Comparison of ENCODE assay signal across 15 cellular contexts in the genomic region with DNA sequence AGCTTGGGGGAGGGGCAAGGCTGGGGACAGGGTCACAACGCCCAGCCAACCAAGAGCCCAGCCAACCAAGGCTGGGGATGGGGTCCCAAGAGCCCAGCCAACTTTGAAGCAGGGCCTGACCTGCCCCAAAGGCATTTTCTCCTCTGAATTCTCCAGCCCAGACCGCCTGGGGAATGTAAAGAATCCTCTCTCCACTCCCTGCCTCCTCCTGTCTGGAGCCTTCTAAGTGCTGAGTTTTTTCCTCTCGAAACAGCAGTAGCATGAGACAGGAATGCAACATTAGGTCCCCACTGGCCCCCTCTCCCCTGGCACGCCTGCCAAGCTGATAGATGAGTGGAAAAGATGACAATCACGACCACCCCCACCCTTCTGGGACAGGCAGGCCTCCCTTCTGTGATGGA. TPM values are rescaled to one million over a fixed set of nuclear protein-coding genes. Genes with fewer than 3 reads are reported as not detected.
A peak's percentile ranks its signal among the peaks of the same experiment; 100 is the strongest.
DNase-seq lines count a peak whose midpoint lies in the region; ATAC-seq and TF ChIP-seq lines count a peak whose summit lies in the region.
"Had no signal": no experiment of that assay in that cellular context is flagged by ENCODE, and none has a peak within 500 bp of the region (broad histone marks: within the 10 kb centered on the region; RNA-seq: fewer than 3 reads in every experiment).

No MANE protein-coding gene starts in this region.

- DNase-seq in HK-2 (ENCODE audit: unreplicated experiment) = peak; percentile 52
- DNase-seq in body of pancreas = no peak
- DNase-seq in islet precursor cell = peak; percentile 99
- no peak for DNase-seq in anterior cingulate cortex (lab: John Stamatoyannopoulos, UW)
- DNase-seq in activated T-cell treated with anti-CD3 and anti-CD28 coated beads, Interleukin-2, amount 50 U/mL, for 24 hours = no peak
- DNase-seq in C1 segment of cervical spinal cord (lab: John Stamatoyannopoulos, UW) = no peak
- DNase-seq: central memory CD4-positive, alpha-beta T cell; foreskin melanocyte; naive B cell; NCI-H146; NK-92 treated with Interleukin-12 subunit alpha and Interleukin-12 subunit beta, amount 100 ng/mL, for 24 hours; stimulated activated CD4-positive, alpha-beta T cell treated with anti-CD3 and anti-CD28 coated beads, Interleukin-1b, Interleukin-23, amount 100 ng/mL, for 48 hours had no signal

- no peaks in the 10 kb centered on the region for H3K27me3 ChIP-seq in body of pancreas
- H3K27me3 ChIP-seq in stomach smooth muscle (ENCODE audit: control insufficient read depth in 1 of 2, insufficient read depth in 2 of 2, low read length in 2 of 2) = no peaks in the 10 kb centered on the region

- H3K36me3 ChIP-seq in body of pancreas (replicated peaks in 1 of 2; ENCODE audit: insufficient read depth in 1 of 2, low read depth in 2 of 2) (peaks cover 0 to 2% of the 10 kb centered on the region in 2 donors), stomach smooth muscle (ENCODE audit: control insufficient read depth in 2 of 2, insufficient read depth in 2 of 2, low read length in 2 of 2) (peaks cover 16 to 17% of the 10 kb centered on the region in 2 donors)

- H3K36me3 Mint-ChIP-seq in activated T-cell treated with anti-CD3 and anti-CD28 coated beads, Interleukin-2, amount 50 U/mL, for 24 hours (ENCODE audit: low read depth) = peaks cover 16% of the 10 kb centered on the region
- H3K36me3 Mint-ChIP-seq: naive B cell had no signal

- H3K9me3 ChIP-seq in body of pancreas (peaks cover 0 to 7% (median 0%) of the 10 kb centered on the region in 3 donors), stomach smooth muscle (ENCODE audit: control insufficient read depth in 2 of 2, low read length in 2 of 2) (peaks cover 0 to 3% of the 10 kb centered on the region in 2 donors)

- no peak overlapping the region for H3K4me3 ChIP-seq in body of pancreas
- H3K4me3 ChIP-seq in stomach smooth muscle (ENCODE audit: low read length in 2 of 2) = peak overlapping the region in 1 of 2 donors; percentile 29

- TF ChIP-seq POLR2A in body of pancreas (IDR thresholded peaks at IDR 0.05) = no peak

- TF ChIP-seq CTCF in body of pancreas (IDR thresholded peaks at IDR 0.05) = no peak

- 61 to 75% methylated on average over 4 to 5 of the region's 5 CpGs for WGBS in body of pancreas, 2 donors

- H3K9me3 Mint-ChIP-seq in activated T-cell treated with anti-CD3 and anti-CD28 coated beads, Interleukin-2, amount 50 U/mL, for 24 hours = no peaks in the 10 kb centered on the region
- H3K9me3 Mint-ChIP-seq: naive B cell; stimulated activated naive CD8-positive, alpha-beta T cell treated with anti-CD3 and anti-CD28 coated beads, Interleukin-15, Interleukin-2, amounts not matched to agents 100 ng/mL and 50 ng/mL, for 24 hours had no signal

- H3K4me1 ChIP-seq in body of pancreas = peaks cover 53% of the 10 kb centered on the region
- H3K4me1 ChIP-seq in stomach smooth muscle (ENCODE audit: control insufficient read depth, insufficient read depth, low read length) = peaks cover 60% of the 10 kb centered on the region

- no peak overlapping the region for H3K4me3 Mint-ChIP-seq in activated T-cell treated with anti-CD3 and anti-CD28 coated beads, Interleukin-2, amount 50 U/mL, for 24 hours
- H3K4me3 Mint-ChIP-seq: naive B cell; stimulated activated naive CD8-positive, alpha-beta T cell treated with anti-CD3 and anti-CD28 coated beads, Interleukin-15, Interleukin-2, amounts not matched to agents 100 ng/mL and 50 ng/mL, for 24 hours had no signal

- no peaks in the 10 kb centered on the region for H3K27me3 Mint-ChIP-seq in activated T-cell treated with anti-CD3 and anti-CD28 coated beads, Interleukin-2, amount 50 U/mL, for 24 hours
- H3K27me3 Mint-ChIP-seq: naive B cell; stimulated activated naive CD8-positive, alpha-beta T cell treated with anti-CD3 and anti-CD28 coated beads, Interleukin-15, Interleukin-2, amounts not matched to agents 100 ng/mL and 50 ng/mL, for 24 hours had no signal

- H3K27ac ChIP-seq in body of pancreas (peak overlapping the region in 3 of 4 donors; percentile 66 to 79 (median 73)), stomach smooth muscle (ENCODE audit: low read length) (peak overlapping the region; percentile 62)

- no peak overlapping the region for H3K9ac ChIP-seq in stomach smooth muscle (ENCODE audit: low read length in 2 of 2)

- intact Hi-C loops in body of pancreas (cut with DNase I) = no loop called here

- H3K4me1 Mint-ChIP-seq in activated T-cell treated with anti-CD3 and anti-CD28 coated beads, Interleukin-2, amount 50 U/mL, for 24 hours (ENCODE audit: low read depth) = no peaks in the 10 kb centered on the region
- H3K4me1 Mint-ChIP-seq: naive B cell had no signal

- no peak overlapping the region for H3K27ac Mint-ChIP-seq in activated T-cell treated with anti-CD3 and anti-CD28 coated beads, Interleukin-2, amount 50 U/mL, for 24 hours
- H3K27ac Mint-ChIP-seq: stimulated activated naive CD8-positive, alpha-beta T cell treated with anti-CD3 and anti-CD28 coated beads, Interleukin-15, Interleukin-2, amounts not matched to agents 100 ng/mL and 50 ng/mL, for 24 hours had no signal

- ATAC-seq in body of pancreas (no peak), HG03442 (IDR thresholded peaks at IDR 0.05; ENCODE audit: unreplicated experiment) (no peak)

RNA-seq across cellular contexts. Expression of gene C1orf198, which starts 17.0 kb away (rescaled TPM):
- 10 to 100 TPM; 29.0 to 66.7 TPM for total RNA-seq in body of pancreas

Comparison
In these comparisons a context has a peak if more than half of its experiments do, and no peak if none do; other contexts are left out.
1. DNase-seq: peak in HK-2 (single experiment) and islet precursor cell (single experiment); none in body of pancreas (0 of 4), anterior cingulate cortex (0 of 58), activated T-cell treated with anti-CD3 and anti-CD28 coated beads, Interleukin-2, amount 50 U/mL, for 24 hours (single experiment) and C1 segment of cervical spinal cord (0 of 14).